1 cellular context compared by ENCODE assay signal in genomic region chr20:38806855-38807655, GRCh38.
TF ChIP-seq lines count a peak whose summit lies in the region.

No MANE protein-coding gene starts in this region.

TF ChIP-seq in WTC11, 78 proteins besides CTCF, POLR2A, EP300 and RAD21 (continued from another document):
- TF ChIP-seq ZNF532 (CRISPR knock-in tag; IDR thresholded peaks at IDR 0.05; ENCODE audit: borderline replicate concordance) (no peak), ZNF138 (CRISPR knock-in tag; conservative IDR thresholded peaks at IDR 0.05) (no peak), MYBL2 (CRISPR knock-in tag; IDR thresholded peaks at IDR 0.05) (no peak), ZNF425 (CRISPR knock-in tag; conservative IDR thresholded peaks at IDR 0.05) (no peak), E2F4 (CRISPR knock-in tag; IDR thresholded peaks at IDR 0.05; ENCODE audit: borderline replicate concordance, low read depth) (no peak)
